ENCODE assay signal across 20 cellular contexts in the genomic region with DNA sequence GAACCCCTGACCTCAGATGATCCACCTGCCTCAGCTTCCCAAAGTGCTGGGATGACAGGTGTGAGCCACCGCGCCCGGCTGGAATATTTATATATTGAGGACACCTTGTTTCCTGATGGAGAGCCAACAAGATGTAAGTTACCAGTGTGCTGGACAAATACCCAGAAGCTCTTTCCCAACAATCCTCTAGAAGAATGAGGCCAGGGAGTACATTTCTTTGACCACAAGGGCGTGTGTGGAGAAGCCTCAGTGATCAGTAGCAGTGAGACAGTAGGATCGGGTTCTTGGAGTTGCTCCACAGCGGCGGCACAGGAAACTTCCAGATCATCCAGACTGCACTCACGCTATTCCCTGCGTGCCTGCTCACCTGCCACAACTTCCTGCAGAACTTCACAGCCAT.
"Had no signal": no experiment of that assay in that cellular context is flagged by ENCODE, and none has a peak within 500 bp of the region (broad histone marks: within the 10 kb centered on the region; RNA-seq: fewer than 3 reads in every experiment).

No MANE protein-coding gene starts in this region.

- H3K9me3 ChIP-seq: body of pancreas, psoas muscle, spleen, upper lobe of left lung had no signal

- DNase-seq: activated CD4-positive, alpha-beta T cell treated with anti-CD3 and anti-CD28 coated beads for 4 hours; activated CD8-positive, alpha-beta memory T cell treated with anti-CD3 and anti-CD28 coated beads, Interleukin-2, amount 50 U/mL, for 4 hours; activated CD8-positive, alpha-beta T cell treated with anti-CD3 and anti-CD28 coated beads, Interleukin-2, amount 10 ng/mL, durations not matched to agents 7 days and 5 days; activated gamma-delta T cell; activated T-cell treated with anti-CD3 and anti-CD28 coated beads, Interleukin-2, amount 50 U/mL, for 48 hours; amygdala; body of pancreas; effector CD8-positive, alpha-beta T cell; hippocampal formation; kidney; psoas muscle; spleen; stimulated activated naive CD8-positive, alpha-beta T cell treated with anti-CD3 and anti-CD28 coated beads, Interleukin-15, amount 100 ng/mL, for 72 hours; T-helper 2 cell; upper lobe of left lung had no signal

- H3K27ac ChIP-seq: body of pancreas, psoas muscle, spleen, upper lobe of left lung had no signal

- H3K27ac Mint-ChIP-seq: activated CD8-positive, alpha-beta T cell treated with anti-CD3 and anti-CD28 coated beads, Interleukin-2, amount 10 ng/mL, durations not matched to agents 7 days and 5 days; activated naive CD4-positive, alpha-beta T cell treated with anti-CD3 and anti-CD28 coated beads, Interleukin-2, amount 50 U/mL, for 72 hours; stimulated activated naive CD8-positive, alpha-beta T cell treated with anti-CD3 and anti-CD28 coated beads, Interleukin-15, amount 100 ng/mL, for 72 hours; WTC11 had no signal

- H3K27me3 ChIP-seq: body of pancreas, spleen, upper lobe of left lung had no signal

- ATAC-seq: activated CD8-positive, alpha-beta T cell treated with anti-CD3 and anti-CD28 coated beads, Interleukin-2, amount 10 ng/mL, durations not matched to agents 7 days and 5 days; activated naive CD4-positive, alpha-beta T cell treated with anti-CD3 and anti-CD28 coated beads, Interleukin-2, amount 50 U/mL, for 72 hours; body of pancreas; psoas muscle; sciatic nerve; stimulated activated naive CD8-positive, alpha-beta T cell treated with anti-CD3 and anti-CD28 coated beads, Interleukin-15, amount 100 ng/mL, for 72 hours; WTC11 had no signal

- H3K36me3 ChIP-seq: spleen, upper lobe of left lung had no signal

- H3K4me1 Mint-ChIP-seq: central memory CD8-positive, alpha-beta T cell; neural crest cell; stimulated activated naive CD8-positive, alpha-beta T cell treated with anti-CD3 and anti-CD28 coated beads, Interleukin-15, amount 100 ng/mL, for 72 hours; WTC11 had no signal

- H3K9me3 Mint-ChIP-seq: activated naive CD4-positive, alpha-beta T cell treated with anti-CD3 and anti-CD28 coated beads, Interleukin-2, amount 50 U/mL, for 72 hours; central memory CD8-positive, alpha-beta T cell; neural crest cell; stimulated activated naive CD8-positive, alpha-beta T cell treated with anti-CD3 and anti-CD28 coated beads, Interleukin-15, amount 100 ng/mL, for 72 hours; WTC11 had no signal

- H3K36me3 Mint-ChIP-seq: activated naive CD4-positive, alpha-beta T cell treated with anti-CD3 and anti-CD28 coated beads, Interleukin-2, amount 50 U/mL, for 72 hours; WTC11 had no signal

- H3K4me1 ChIP-seq: body of pancreas, psoas muscle, spleen, upper lobe of left lung had no signal

- H3K4me3 Mint-ChIP-seq: activated CD8-positive, alpha-beta T cell treated with anti-CD3 and anti-CD28 coated beads, Interleukin-2, amount 10 ng/mL, durations not matched to agents 7 days and 5 days; central memory CD8-positive, alpha-beta T cell; neural crest cell; stimulated activated naive CD8-positive, alpha-beta T cell treated with anti-CD3 and anti-CD28 coated beads, Interleukin-15, amount 100 ng/mL, for 72 hours; WTC11 had no signal

- H3K4me3 ChIP-seq: body of pancreas, psoas muscle, spleen, upper lobe of left lung had no signal
